10 cellular contexts compared by ENCODE assay signal in the genomic region with DNA sequence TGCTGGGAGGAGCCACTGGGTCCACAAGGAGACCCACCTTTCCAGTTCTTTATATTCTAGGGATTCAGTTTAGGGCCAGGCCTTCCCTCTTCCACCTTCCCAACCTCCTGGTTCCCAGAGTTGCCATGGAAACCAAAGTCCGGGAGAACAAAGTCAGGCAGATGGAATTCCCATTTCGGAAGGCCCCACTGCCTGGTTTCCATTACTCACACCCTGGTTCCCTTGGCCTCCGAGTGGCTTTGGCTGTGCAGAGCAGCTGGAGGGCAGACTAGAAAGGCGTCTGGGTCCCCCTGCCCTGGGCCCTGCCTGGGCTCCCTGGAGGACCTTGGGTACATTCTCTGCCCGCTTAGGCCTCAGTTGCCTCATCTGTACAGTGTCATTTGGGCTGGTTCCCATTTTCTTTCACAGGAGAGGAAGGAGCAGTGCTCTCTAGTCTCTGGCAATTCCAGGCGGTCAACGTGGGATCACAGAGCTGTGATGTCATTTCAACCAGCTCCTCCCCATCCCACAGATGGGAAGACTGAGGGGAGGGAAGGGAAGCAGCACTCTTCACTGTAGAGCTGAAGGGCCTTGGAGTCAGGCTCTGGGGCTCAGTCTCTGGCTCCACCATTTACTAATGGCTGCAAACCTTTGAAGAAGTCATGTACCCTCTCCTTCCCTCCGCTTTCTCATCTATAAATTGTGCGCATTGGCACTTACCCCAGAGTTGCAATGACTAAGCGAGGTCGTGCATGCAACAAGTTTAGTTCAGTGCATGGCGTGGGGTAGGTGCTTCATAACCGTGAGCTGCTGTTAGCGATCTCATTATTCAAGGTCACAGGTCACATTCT.
DNase-seq lines count a peak whose midpoint lies in the region; ATAC-seq lines count a peak whose summit lies in the region.
"Had no signal": no experiment of that assay in that cellular context is flagged by ENCODE, and none has a peak within 500 bp of the region (broad histone marks: within the 10 kb centered on the region; RNA-seq: fewer than 3 reads in every experiment).

No MANE protein-coding gene starts in this region.

- no peaks in the 10 kb centered on the region for H3K27me3 Mint-ChIP-seq in activated T-helper 1 cell treated with anti-CD3 and anti-CD28 coated beads, Interleukin-12 subunit alpha, Interleukin-12 subunit beta, Interleukin-2, Interleukin-4 antibody, amounts not matched to agents 30 ng/mL and 10 ng/mL and 1 ng/mL, durations not matched to agents 14 hours and 24 hours and 36 hours (ENCODE audit: insufficient read depth)

- no peak overlapping the region for H3K4me3 Mint-ChIP-seq in activated T-helper 1 cell treated with anti-CD3 and anti-CD28 coated beads, Interleukin-12 subunit alpha, Interleukin-12 subunit beta, Interleukin-2, Interleukin-4 antibody, amounts not matched to agents 30 ng/mL and 10 ng/mL and 1 ng/mL, durations not matched to agents 14 hours and 24 hours and 36 hours

- DNase-seq in GM04503 (ENCODE audit: low read depth) (peak; percentile 78), glomerular visceral epithelial cell (ENCODE audit: extremely low spot score) (peak; percentile 77), renal cortical epithelial cell (ENCODE audit: low read depth) (peak; percentile 92), HuH-7.5 (ENCODE audit: low spot score) (no peak), mucosa of gallbladder (ENCODE audit: low spot score) (no peak)
- DNase-seq in activated T-helper 1 cell treated with anti-CD3 and anti-CD28 coated beads, Interleukin-12 subunit alpha, Interleukin-12 subunit beta, Interleukin-2, Interleukin-4 antibody, amounts not matched to agents 30 ng/mL and 10 ng/mL and 1 ng/mL, durations not matched to agents 14 hours and 24 hours and 36 hours (ENCODE audit: low spot score), result no peak
- DNase-seq: activated T-cell treated with anti-CD3 and anti-CD28 coated beads, Interleukin-2, amount 50 U/mL, for 1 hour; NCI-H1105 treated with DMSO at 0.1 percent for 48 hours had no signal

- peak overlapping the region; percentile 34 for H3K27ac Mint-ChIP-seq in activated T-helper 1 cell treated with anti-CD3 and anti-CD28 coated beads, Interleukin-12 subunit alpha, Interleukin-12 subunit beta, Interleukin-2, Interleukin-4 antibody, amounts not matched to agents 30 ng/mL and 10 ng/mL and 1 ng/mL, durations not matched to agents 14 hours and 24 hours and 36 hours

- intact Hi-C loops in activated T-helper 1 cell treated with anti-CD3 and anti-CD28 coated beads, Interleukin-12 subunit alpha, Interleukin-12 subunit beta, Interleukin-2, Interleukin-4 antibody, amounts not matched to agents 30 ng/mL and 10 ng/mL and 1 ng/mL, durations not matched to agents 14 hours and 24 hours and 36 hours (cut with micrococcal nuclease), result no loop called here

- ATAC-seq in HG03378 (IDR thresholded peaks at IDR 0.05; ENCODE audit: unreplicated experiment) (no peak), GM21737 (IDR thresholded peaks at IDR 0.05; ENCODE audit: unreplicated experiment) (no peak)

- no peaks in the 10 kb centered on the region for H3K9me3 Mint-ChIP-seq in activated T-helper 1 cell treated with anti-CD3 and anti-CD28 coated beads, Interleukin-12 subunit alpha, Interleukin-12 subunit beta, Interleukin-2, Interleukin-4 antibody, amounts not matched to agents 30 ng/mL and 10 ng/mL and 1 ng/mL, durations not matched to agents 14 hours and 24 hours and 36 hours

- peaks cover 18% of the 10 kb centered on the region for H3K36me3 Mint-ChIP-seq in activated T-helper 1 cell treated with anti-CD3 and anti-CD28 coated beads, Interleukin-12 subunit alpha, Interleukin-12 subunit beta, Interleukin-2, Interleukin-4 antibody, amounts not matched to agents 30 ng/mL and 10 ng/mL and 1 ng/mL, durations not matched to agents 14 hours and 24 hours and 36 hours (ENCODE audit: low read depth)

- H3K4me1 Mint-ChIP-seq in activated T-helper 1 cell treated with anti-CD3 and anti-CD28 coated beads, Interleukin-12 subunit alpha, Interleukin-12 subunit beta, Interleukin-2, Interleukin-4 antibody, amounts not matched to agents 30 ng/mL and 10 ng/mL and 1 ng/mL, durations not matched to agents 14 hours and 24 hours and 36 hours (ENCODE audit: low read depth), result peaks cover 5% of the 10 kb centered on the region

Comparison
In these comparisons a context has a peak if more than half of its experiments do, and no peak if none do; other contexts are left out.
1. DNase-seq: peak in GM04503 (single experiment), glomerular visceral epithelial cell (single experiment) and renal cortical epithelial cell (single experiment); none in activated T-helper 1 cell treated with anti-CD3 and anti-CD28 coated beads, Interleukin-12 subunit alpha, Interleukin-12 subunit beta, Interleukin-2, Interleukin-4 antibody, amounts not matched to agents 30 ng/mL and 10 ng/mL and 1 ng/mL, durations not matched to agents 14 hours and 24 hours and 36 hours (single experiment), HuH-7.5 (single experiment) and mucosa of gallbladder (single experiment).